ENCODE assay signal across 9 cellular contexts in genomic region chr7:151410405-151411390, GRCh38. TPM values are rescaled to one million over a fixed set of nuclear protein-coding genes. Genes with fewer than 3 reads are reported as not detected.
DNase-seq lines count a peak whose midpoint lies in the region; FAIRE-seq and TF ChIP-seq lines count a peak whose summit lies in the region.
"Had no signal": no experiment of that assay in that cellular context is flagged by ENCODE, and none has a peak within 500 bp of the region (broad histone marks: within the 10 kb centered on the region; RNA-seq: fewer than 3 reads in every experiment).

No MANE protein-coding gene starts in this region.

- no peak for FAIRE-seq in GM19239 (lab: Jason Lieb, UNC)

- no peak overlapping the region for H3K4ac ChIP-seq in mesenchymal stem cell (ENCODE audit: low read depth in 1 of 2, low read length in 2 of 2)

- H2AK5ac ChIP-seq in mesenchymal stem cell (ENCODE audit: low read length, severe bottlenecking), result no peak overlapping the region

- intact Hi-C loops in activated CD4-positive, alpha-beta memory T cell treated with anti-CD3 and anti-CD28 coated beads for 36 hours (cut with micrococcal nuclease), result no loop called here

- H2AFZ ChIP-seq in mesenchymal stem cell (ENCODE audit: low read depth, low read length), result no peak overlapping the region

- H3K4me3 Mint-ChIP-seq in activated CD4-positive, alpha-beta memory T cell treated with anti-CD3 and anti-CD28 coated beads, Interleukin-2, amount 10 ng/mL, durations not matched to agents 7 days and 5 days, result peak overlapping the region; percentile 13
- no peak overlapping the region for H3K4me3 Mint-ChIP-seq in activated CD4-positive, alpha-beta memory T cell treated with anti-CD3 and anti-CD28 coated beads for 36 hours

- WGBS in mesenchymal stem cell, result 17% methylated on average over 54 of the region's 55 CpGs
- WGBS in tibial nerve, 2 donors, result 36 to 38% methylated on average over 35 to 37 of the region's 55 CpGs

- H3K27me3 Mint-ChIP-seq in activated CD4-positive, alpha-beta memory T cell treated with anti-CD3 and anti-CD28 coated beads, Interleukin-2, amount 10 ng/mL, durations not matched to agents 7 days and 5 days, result peaks cover 53% of the 10 kb centered on the region
- H3K27me3 Mint-ChIP-seq in activated CD4-positive, alpha-beta memory T cell treated with anti-CD3 and anti-CD28 coated beads for 36 hours, result peaks cover 24% of the 10 kb centered on the region

- peak; percentile 39 to 44 for TF ChIP-seq POLR2A in tibial nerve (IDR thresholded peaks at IDR 0.05)

- H3K23ac ChIP-seq in mesenchymal stem cell (ENCODE audit: low read length in 2 of 2), result no peak overlapping the region

- H3K4me3 ChIP-seq in choroid plexus epithelial cell (ENCODE audit: low read depth, low read length) (peak overlapping the region; percentile 76), mesenchymal stem cell (ENCODE audit: insufficient read depth in 1 of 2, low read depth in 1 of 2, low read length in 2 of 2) (peak overlapping the region; percentile 39 to 51), tibial nerve (peak overlapping the region; percentile 52 to 79 (median 66))

- peak overlapping the region; percentile 71 for H3K4me2 ChIP-seq in mesenchymal stem cell (ENCODE audit: low read length, poor library complexity, severe bottlenecking)

- H3K4me1 ChIP-seq in mesenchymal stem cell (ENCODE audit: control insufficient read depth, insufficient read depth, low read depth, low read length) (peaks cover 19% of the 10 kb centered on the region), tibial nerve (peaks cover 0 to 38% (median 16%) of the 10 kb centered on the region in 4 donors)

- no peak overlapping the region for H4K8ac ChIP-seq in mesenchymal stem cell (ENCODE audit: low read length)

- H3K9me3 ChIP-seq in mesenchymal stem cell (ENCODE audit: control insufficient read depth, low read length) (no peaks in the 10 kb centered on the region), tibial nerve (no peaks in the 10 kb centered on the region)

- H4K91ac ChIP-seq in mesenchymal stem cell (ENCODE audit: low read length), result no peak overlapping the region

- H3K36me3 ChIP-seq in mesenchymal stem cell (ENCODE audit: control insufficient read depth in 1 of 2, insufficient read depth in 2 of 2, low read depth in 1 of 2, low read length in 2 of 2), result no peaks in the 10 kb centered on the region
- H3K36me3 ChIP-seq in tibial nerve, result no peaks in the 10 kb centered on the region

- peaks cover 50 to 60% of the 10 kb centered on the region in 2 experiments for H3K27me3 ChIP-seq in mesenchymal stem cell (ENCODE audit: control insufficient read depth in 1 of 2, insufficient read depth in 1 of 2, low read length in 2 of 2)
- peaks cover 0 to 28% of the 10 kb centered on the region in 2 donors for H3K27me3 ChIP-seq in tibial nerve

- no peak overlapping the region for H2BK5ac ChIP-seq in mesenchymal stem cell (ENCODE audit: low read depth, low read length, poor library complexity, severe bottlenecking)

- H3K18ac ChIP-seq in mesenchymal stem cell (ENCODE audit: low read depth in 1 of 2, low read length in 2 of 2), result no peak overlapping the region

- CTCF ChIA-PET in activated CD4-positive, alpha-beta memory T cell treated with anti-CD3 and anti-CD28 coated beads, Interleukin-2, amount 10 ng/mL, durations not matched to agents 7 days and 5 days (lab: Charles Lee), result interaction anchor here (1.2 kb wide), 1 partner anchor 95 kb away, joined by 4 read pairs; no protein-coding TSS in a partner anchor
- CTCF ChIA-PET in activated CD4-positive, alpha-beta memory T cell treated with anti-CD3 and anti-CD28 coated beads for 36 hours (lab: Charles Lee), result interaction anchor here (1.3 to 1.8 kb wide), 5 partner anchors 38 to 42 kb away, joined by 4 to 8 read pairs (median 6); no protein-coding TSS in a partner anchor

- POLR2A ChIA-PET in activated CD4-positive, alpha-beta memory T cell treated with anti-CD3 and anti-CD28 coated beads, Interleukin-2, amount 10 ng/mL, durations not matched to agents 7 days and 5 days (lab: Charles Lee), result interaction anchor here (1.7 kb wide), 1 partner anchor 109 kb away, joined by 7 read pairs; the partner anchor contains the start of gene RHEB
- POLR2A ChIA-PET in activated CD4-positive, alpha-beta memory T cell treated with anti-CD3 and anti-CD28 coated beads for 36 hours (lab: Charles Lee), result no interaction called here

- DNase-seq in activated CD4-positive, alpha-beta memory T cell treated with anti-CD3 and anti-CD28 coated beads, Interleukin-2, amount 10 ng/mL, durations not matched to agents 7 days and 5 days, result no peak
- no peak for DNase-seq in activated CD4-positive, alpha-beta memory T cell treated with anti-CD3 and anti-CD28 coated beads for 36 hours
- DNase-seq in choroid plexus epithelial cell (ENCODE audit: low read depth), result peak; percentile 61
- DNase-seq in mesenchymal stem cell, result no peak
- DNase-seq in tibial nerve (ENCODE audit: low spot score in 2 of 2), result no peak
- no peak for DNase-seq in GM19239 (ENCODE audit: insufficient read length, low spot score)
- no peak for DNase-seq in cortex of kidney (lab: John Stamatoyannopoulos, UW)
- no peak for DNase-seq in NCI-H2107 (lab: John Stamatoyannopoulos, UW)

- no peaks in the 10 kb centered on the region for H3K9me3 Mint-ChIP-seq in activated CD4-positive, alpha-beta memory T cell treated with anti-CD3 and anti-CD28 coated beads, Interleukin-2, amount 10 ng/mL, durations not matched to agents 7 days and 5 days
- H3K9me3 Mint-ChIP-seq in activated CD4-positive, alpha-beta memory T cell treated with anti-CD3 and anti-CD28 coated beads for 36 hours, result no peaks in the 10 kb centered on the region

- H2BK15ac ChIP-seq in mesenchymal stem cell (ENCODE audit: low read depth, poor library complexity, severe bottlenecking), result no peak overlapping the region

- H3K27ac ChIP-seq in mesenchymal stem cell (ENCODE audit: low read length, poor library complexity, severe bottlenecking), result no peak overlapping the region
- peak overlapping the region; percentile 81 to 94 (median 89) for H3K27ac ChIP-seq in tibial nerve
- H3K27ac ChIP-seq: HL-60 had no signal

- H2BK120ac ChIP-seq in mesenchymal stem cell (ENCODE audit: low read depth, low read length), result no peak overlapping the region

- peaks cover 26% of the 10 kb centered on the region for H3K4me1 Mint-ChIP-seq in activated CD4-positive, alpha-beta memory T cell treated with anti-CD3 and anti-CD28 coated beads, Interleukin-2, amount 10 ng/mL, durations not matched to agents 7 days and 5 days
- H3K4me1 Mint-ChIP-seq in activated CD4-positive, alpha-beta memory T cell treated with anti-CD3 and anti-CD28 coated beads for 36 hours (ENCODE audit: low read depth), result peaks cover 36% of the 10 kb centered on the region

- H3K14ac ChIP-seq in mesenchymal stem cell (ENCODE audit: low read length in 2 of 2), result no peak overlapping the region

- no peak overlapping the region for H2BK12ac ChIP-seq in mesenchymal stem cell (ENCODE audit: low read length in 2 of 2)

- no peaks in the 10 kb centered on the region for H3K79me1 ChIP-seq in mesenchymal stem cell (replicated peaks; ENCODE audit: low read length, poor library complexity, severe bottlenecking)

- peaks cover 6% of the 10 kb centered on the region for H3K36me3 Mint-ChIP-seq in activated CD4-positive, alpha-beta memory T cell treated with anti-CD3 and anti-CD28 coated beads, Interleukin-2, amount 10 ng/mL, durations not matched to agents 7 days and 5 days (ENCODE audit: low read depth)
- H3K36me3 Mint-ChIP-seq in activated CD4-positive, alpha-beta memory T cell treated with anti-CD3 and anti-CD28 coated beads for 36 hours, result no peaks in the 10 kb centered on the region

- peak; percentile 18 to 52 for TF ChIP-seq EP300 in tibial nerve (IDR thresholded peaks at IDR 0.05)

- TF ChIP-seq CTCF in choroid plexus epithelial cell (conservative IDR thresholded peaks at IDR 0.05; ENCODE audit: low read depth, low read length) (no peak), tibial nerve (IDR thresholded peaks at IDR 0.05) (no peak)

- no peak overlapping the region for H3K9ac ChIP-seq in mesenchymal stem cell (ENCODE audit: low read length)

- no peak overlapping the region for H3K27ac Mint-ChIP-seq in activated CD4-positive, alpha-beta memory T cell treated with anti-CD3 and anti-CD28 coated beads, Interleukin-2, amount 10 ng/mL, durations not matched to agents 7 days and 5 days
- H3K27ac Mint-ChIP-seq in activated CD4-positive, alpha-beta memory T cell treated with anti-CD3 and anti-CD28 coated beads for 36 hours, result no peak overlapping the region

RNA-seq across cellular contexts. Expression of gene WDR86, which starts 0.9 kb away (rescaled TPM):
- 1 to 10 TPM in 1 of 2 experiments, under 1 TPM in 1; 0.50 to 1.1 TPM for total RNA-seq in activated CD4-positive, alpha-beta memory T cell treated with anti-CD3 and anti-CD28 coated beads, Interleukin-2, amount 10 ng/mL, durations not matched to agents 7 days and 5 days
- total RNA-seq in activated CD4-positive, alpha-beta memory T cell treated with anti-CD3 and anti-CD28 coated beads for 36 hours, result under 1 TPM; 0.17 to 0.43 TPM
- polyA plus RNA-seq in mesenchymal stem cell (2013, experiment 1 of 2), result 0.04 TPM
- 0.05 TPM for polyA plus RNA-seq in mesenchymal stem cell (2013, experiment 2 of 2)
- total RNA-seq in tibial nerve, result 100 to 1,000 TPM in 2 of 4 donors, 10 to 100 TPM in 2; 82.9 to 142 (median 115) TPM

RNA-seq across cellular contexts. Expression of gene CRYGN, which starts 29.2 kb away (rescaled TPM):
- under 1 TPM in 1 of 2 experiments, not detected in 1; 0.35 TPM for total RNA-seq in activated CD4-positive, alpha-beta memory T cell treated with anti-CD3 and anti-CD28 coated beads, Interleukin-2, amount 10 ng/mL, durations not matched to agents 7 days and 5 days
- total RNA-seq in activated CD4-positive, alpha-beta memory T cell treated with anti-CD3 and anti-CD28 coated beads for 36 hours, result under 1 TPM in 1 of 2 experiments, not detected in 1; 0.21 TPM
- not detected for polyA plus RNA-seq in mesenchymal stem cell (2013, experiment 1 of 2)
- polyA plus RNA-seq in mesenchymal stem cell (2013, experiment 2 of 2), result not detected
- 1 to 10 TPM in 1 of 4 donors, under 1 TPM in 2, not detected in 1; 0.59 to 1.5 (median 0.87) TPM for total RNA-seq in tibial nerve

Comparison
In these comparisons a context has a peak if more than half of its experiments do, and no peak if none do; other contexts are left out.
1. RNA of gene WDR86, which starts 0.9 kb away (total RNA-seq): 82.9 to 142 TPM in tibial nerve; 0.50 to 1.1 TPM in activated CD4-positive, alpha-beta memory T cell treated with anti-CD3 and anti-CD28 coated beads, Interleukin-2, amount 10 ng/mL, durations not matched to agents 7 days and 5 days and 0.17 to 0.43 TPM in activated CD4-positive, alpha-beta memory T cell treated with anti-CD3 and anti-CD28 coated beads for 36 hours; every median in the first group is over 10 times any median in the second.
2. Peak in every context shown above with its lines, with median percentiles within 50 percentile points of each other: H3K4me3 ChIP-seq.